Comparison of ENCODE assay signal across 14 cellular contexts in genomic region chr15:74294010-74294409, GRCh38.
"Had no signal": no experiment of that assay in that cellular context is flagged by ENCODE, and none has a peak within 500 bp of the region (broad histone marks: within the 10 kb centered on the region; RNA-seq: fewer than 3 reads in every experiment).

No MANE protein-coding gene starts in this region.

- DNase-seq: activated naive CD4-positive, alpha-beta T cell treated with anti-CD3 and anti-CD28 coated beads, Interleukin-2, amount 10 ng/mL, durations not matched to agents 7 days and 5 days; central memory CD4-positive, alpha-beta T cell; cortex of kidney; effector CD8-positive, alpha-beta T cell; gastrocnemius medialis; heart right ventricle; islet precursor cell; psoas muscle; stimulated activated CD4-positive, alpha-beta T cell treated with anti-CD3 and anti-CD28 coated beads, Interleukin-2, amount 100 ng/mL, for 24 hours; stimulated activated naive CD4-positive, alpha-beta T cell; substantia nigra had no signal

- ATAC-seq: activated CD4-positive, CD25-positive, alpha-beta regulatory T cell treated with anti-CD3 and anti-CD28 coated beads, Interleukin-2, amount 50 U/mL, for 24 hours; gastrocnemius medialis; heart right ventricle; left lobe of liver; psoas muscle; sciatic nerve had no signal
